ENCODE assay signal across 15 cellular contexts in genomic region chr3:124023521-124023920, GRCh38. TPM values are rescaled to one million over a fixed set of nuclear protein-coding genes. Genes with fewer than 3 reads are reported as not detected.
DNase-seq lines count a peak whose midpoint lies in the region; FAIRE-seq and TF ChIP-seq lines count a peak whose summit lies in the region.
"Not testable (repeated sequence)": the region's sequence is repeated elsewhere in the genome, so short reads cannot be mapped to it uniquely, and the experiment has no call there.
"Had no signal": no experiment of that assay in that cellular context is flagged by ENCODE, and none has a peak within 500 bp of the region (broad histone marks: within the 10 kb centered on the region; RNA-seq: fewer than 3 reads in every experiment).

No MANE protein-coding gene starts in this region.

- not testable (repeated sequence) for H3K9me3 Mint-ChIP-seq in endothelial cell (ENCODE audit: unreplicated experiment)

- WGBS in liver, result 89% methylated on average over 1 of the region's 1 CpG

- H4K20me1 ChIP-seq in BLaER1 treated with 17β-estradiol and CSF1 and Interleukin-3, amounts not matched to agents 10 nM and 100 nM, result not testable (repeated sequence)

- not testable (repeated sequence) for H3K27me3 Mint-ChIP-seq in endothelial cell (ENCODE audit: unreplicated experiment)

- not testable (repeated sequence) for H3K4me3 ChIP-seq in A673 (ENCODE audit: low read depth, low read length, poor library complexity, severe bottlenecking); BLaER1 treated with 17β-estradiol and CSF1 and Interleukin-3, amounts not matched to agents 10 nM and 100 nM; liver (ENCODE audit: low read depth in 1 of 3, low read length in 3 of 3); parathyroid adenoma (ENCODE audit: low read depth, low read length)

- peaks cover 14% of the 10 kb centered on the region for H3K4me1 Mint-ChIP-seq in endothelial cell (ENCODE audit: unreplicated experiment)

- FAIRE-seq in GM19239 (lab: Jason Lieb, UNC), result peak; percentile 54

- TF ChIP-seq RAD21 in liver (IDR thresholded peaks at IDR 0.05), result not testable (repeated sequence)

- POLR2A ChIA-PET in A673 (lab: Charles Lee; ENCODE audit: low non-redundant PET), result not testable (repeated sequence)

- intact Hi-C loops in A673 (cut with micrococcal nuclease; ENCODE audit: unreplicated experiment), result not testable (repeated sequence)

- peak overlapping the region; percentile 23 for H2AFZ ChIP-seq in parathyroid adenoma

- not testable (repeated sequence) for H3K4me1 ChIP-seq in A673 (ENCODE audit: insufficient read depth, low read length, poor library complexity, severe bottlenecking); liver (ENCODE audit: control insufficient read depth in 4 of 4, insufficient read depth in 4 of 4, low read length in 3 of 4); parathyroid adenoma
- H3K4me1 ChIP-seq in BLaER1 treated with 17β-estradiol and CSF1 and Interleukin-3, amounts not matched to agents 10 nM and 100 nM, result peaks cover 0 to 11% (median 7%) of the 10 kb centered on the region in 10 experiments; a peak in 9 of 20 replicates

- H3K27me3 ChIP-seq in A673 (replicated peaks; ENCODE audit: insufficient read depth, low read depth, low read length, poor library complexity); BLaER1 treated with 17β-estradiol and CSF1 and Interleukin-3, amounts not matched to agents 10 nM and 100 nM; liver (ENCODE audit: control insufficient read depth in 4 of 4, insufficient read depth in 4 of 4, low read length in 3 of 4); parathyroid adenoma (ENCODE audit: control insufficient read depth, insufficient read depth, low read length): not testable (repeated sequence)

- peak overlapping the region in 7 of 11 experiments; percentile 4 to 43 (median 21); a peak in 10 of 22 replicates for H3K4me2 ChIP-seq in BLaER1 treated with 17β-estradiol and CSF1 and Interleukin-3, amounts not matched to agents 10 nM and 100 nM
- not testable (repeated sequence) for H3K4me2 ChIP-seq in parathyroid adenoma (ENCODE audit: low read length)

- not testable (repeated sequence) for H3K9me3 ChIP-seq in A673 (ENCODE audit: low read depth, low read length, poor library complexity, severe bottlenecking); BLaER1 treated with 17β-estradiol and CSF1 and Interleukin-3, amounts not matched to agents 10 nM and 100 nM (replicated peaks in 1 of 11); liver (ENCODE audit: control insufficient read depth in 4 of 4, low read length in 3 of 4); parathyroid adenoma (ENCODE audit: control insufficient read depth, low read length)

- H3K27ac Mint-ChIP-seq in endothelial cell (ENCODE audit: unreplicated experiment), result peak overlapping the region; percentile 87

- H3K27ac ChIP-seq in A673 (ENCODE audit: low read depth, low read length, poor library complexity, severe bottlenecking); BLaER1 treated with 17β-estradiol and CSF1 and Interleukin-3, amounts not matched to agents 10 nM and 100 nM; liver (ENCODE audit: low read depth in 1 of 2, low read length in 2 of 2); parathyroid adenoma: not testable (repeated sequence)

- not testable (repeated sequence) for H3K4me3 Mint-ChIP-seq in endothelial cell (ENCODE audit: unreplicated experiment)

- CTCF ChIA-PET in A673 (lab: Charles Lee), result interaction anchor here (0.6 to 1.0 kb wide), 2 partner anchors 9 to 371 kb away, joined by 4 read pairs; partner anchors contain the start of gene KALRN

- H3K36me3 Mint-ChIP-seq in endothelial cell (ENCODE audit: low read depth, unreplicated experiment), result not testable (repeated sequence)

- DNase-seq in A673 (ENCODE audit: low spot score), result peak; percentile 48
- DNase-seq in GM19239 (ENCODE audit: insufficient read length, low spot score), result not testable (repeated sequence)
- DNase-seq in dermis blood vessel endothelial cell, result peak; percentile 12
- peak; percentile 20 for DNase-seq in endothelial cell (ENCODE audit: low spot score)
- DNase-seq in lung microvascular endothelial cell (ENCODE audit: low read depth in 2 of 2), result peak; percentile 27 to 89

- not testable (repeated sequence) for H3K79me2 ChIP-seq in parathyroid adenoma

- not testable (repeated sequence) for H3K9ac ChIP-seq in BLaER1 treated with 17β-estradiol and CSF1 and Interleukin-3, amounts not matched to agents 10 nM and 100 nM; liver (ENCODE audit: low read depth in 1 of 2, low read length in 2 of 2); parathyroid adenoma

- BruUV-seq in A673 (replicated peaks; lab: Mats Ljungman, UMichigan), result not testable (repeated sequence)

- not testable (repeated sequence) for TF ChIP-seq CTCF in A673 (conservative IDR thresholded peaks at IDR 0.05; ENCODE audit: low read depth, low read length); endothelial cell (IDR thresholded peaks at IDR 0.05; ENCODE audit: unreplicated experiment); liver (IDR thresholded peaks at IDR 0.05; ENCODE audit: low read depth, low read length, missing input control); parathyroid adenoma (IDR thresholded peaks at IDR 0.05)

- not testable (repeated sequence) for H3K36me3 ChIP-seq in A673 (ENCODE audit: insufficient read depth, low read length, poor library complexity, severe bottlenecking); BLaER1 treated with 17β-estradiol and CSF1 and Interleukin-3, amounts not matched to agents 10 nM and 100 nM; liver (ENCODE audit: control insufficient read depth in 4 of 4, insufficient read depth in 3 of 4, low read depth in 1 of 4, low read length in 3 of 4); parathyroid adenoma (ENCODE audit: control insufficient read depth, insufficient read depth, low read length)

TF ChIP-seq in liver, 16 proteins besides CTCF, POLR2A, EP300 and RAD21:
- TF ChIP-seq NR2F2 (IDR thresholded peaks at IDR 0.05), result peak; percentile 23

RNA-seq across cellular contexts. Expression of gene KALRN, which starts 9.6 kb away (rescaled TPM):
- total RNA-seq in A673 (2021), result 34.9 and 42.5 TPM in 2 replicates
- 140 and 151 TPM in 2 replicates for total RNA-seq in dermis blood vessel endothelial cell
- 250 TPM for total RNA-seq in endothelial cell (ENCODE audit: unreplicated experiment)
- 10 to 100 TPM; 15.7 to 37.6 TPM for total RNA-seq in liver
- 1 to 10 TPM; 7.6 to 8.2 TPM for polyA plus RNA-seq in liver
- 79.1 and 147 TPM in 2 replicates for total RNA-seq in lung microvascular endothelial cell
- polyA plus RNA-seq: CD14-positive monocyte had no signal

RNA-seq across cellular contexts. Expression of gene ROPN1, which starts 31.6 kb away (rescaled TPM):
- not detected in 2 replicates for total RNA-seq in A673 (2021)
- total RNA-seq in dermis blood vessel endothelial cell, result not detected in 2 replicates
- total RNA-seq in endothelial cell (ENCODE audit: unreplicated experiment), result not detected
- not detected for total RNA-seq in liver
- polyA plus RNA-seq in liver, result not detected
- not detected in 2 replicates for total RNA-seq in lung microvascular endothelial cell
- total RNA-seq: CD4-positive, alpha-beta memory T cell; CD4-positive, CD25-positive, alpha-beta regulatory T cell; CD8-positive, alpha-beta memory T cell; Daoy; G401; GM12878 had no signal
- polyA plus RNA-seq: CD14-positive monocyte; CD4-positive, alpha-beta memory T cell; CD4-positive, CD25-positive, alpha-beta regulatory T cell; CD8-positive, alpha-beta memory T cell; GM12878 had no signal
